8 cellular contexts compared by ENCODE assay signal in the genomic region with DNA sequence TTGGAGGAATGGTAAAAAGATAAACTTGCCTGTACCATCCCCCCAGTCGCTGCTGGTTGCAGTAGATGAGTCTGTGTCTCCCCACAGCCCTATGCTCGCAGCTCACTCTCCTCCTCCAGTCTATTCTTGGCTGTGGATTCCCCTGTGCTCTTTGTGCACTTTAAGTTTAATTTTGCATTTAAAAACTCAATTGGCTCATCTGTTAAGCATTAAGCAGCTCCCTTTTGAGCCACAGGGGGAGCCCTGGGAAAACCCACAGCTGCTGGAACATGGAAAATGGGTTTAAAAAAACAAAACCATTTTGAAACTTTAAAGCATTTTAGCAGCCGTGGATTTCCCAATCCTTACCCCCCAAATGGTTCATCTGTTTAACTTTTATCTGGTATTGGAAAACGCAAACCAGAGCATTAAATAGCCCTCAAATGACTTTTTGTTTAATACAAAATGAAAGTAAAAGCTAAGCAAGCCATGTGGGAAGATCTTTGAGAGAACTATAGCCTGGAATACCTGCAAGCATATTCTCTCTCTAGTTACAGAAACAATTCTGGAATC.
DNase-seq lines count a peak whose midpoint lies in the region; ATAC-seq and TF ChIP-seq lines count a peak whose summit lies in the region.

No MANE protein-coding gene starts in this region.

- peak in 1 of 2 donors; percentile 36 for TF ChIP-seq EP300 in tibial nerve (IDR thresholded peaks at IDR 0.05)

- peaks cover 20% of the 10 kb centered on the region for H3K4me1 Mint-ChIP-seq in MCF 10A (ENCODE audit: insufficient read depth, unreplicated experiment)
- no peaks in the 10 kb centered on the region for H3K4me1 Mint-ChIP-seq in natural killer cell

- peaks cover 0 to 10% (median 0%) of the 10 kb centered on the region in 4 donors for H3K4me1 ChIP-seq in tibial nerve

- no TSS peak for BruUV-seq in MCF 10A (replicated peaks; lab: Mats Ljungman, UMichigan)

- peaks cover 4% of the 10 kb centered on the region for H3K27me3 Mint-ChIP-seq in MCF 10A (ENCODE audit: insufficient read depth, unreplicated experiment)
- no peaks in the 10 kb centered on the region for H3K27me3 Mint-ChIP-seq in natural killer cell (ENCODE audit: low read depth in 2 of 2)

- CTCF ChIA-PET in MCF 10A (lab: Yijun Ruan, JAX), result interaction anchor here (0.6 to 1.2 kb wide), 7 partner anchors 10 to 1403 kb away, joined by 3 to 4 read pairs (median 3); no protein-coding TSS in a partner anchor

- intact Hi-C loops in MCF 10A (cut with micrococcal nuclease) (no loop called here), natural killer cell (cut with micrococcal nuclease) (no loop called here)

- WGBS in tibial nerve, 2 donors, result 16 to 18% methylated on average over 4 of the region's 4 CpGs

- no peaks in the 10 kb centered on the region for H3K9me3 ChIP-seq in tibial nerve

- no peaks in the 10 kb centered on the region for H3K27me3 ChIP-seq in layer of hippocampus (ENCODE audit: control insufficient read depth, insufficient read depth, low read length)
- no peaks in the 10 kb centered on the region for H3K27me3 ChIP-seq in tibial nerve

- no peaks in the 10 kb centered on the region for H3K36me3 ChIP-seq in tibial nerve

- H3K4me3 Mint-ChIP-seq in MCF 10A (ENCODE audit: unreplicated experiment) (peak overlapping the region; percentile 47), natural killer cell (no peak overlapping the region)

- POLR2A ChIA-PET in MCF 10A (lab: Yijun Ruan, JAX), result interaction anchor here (0.7 kb wide), 2 partner anchors 37 to 101 kb away, joined by 3 to 5 read pairs; no protein-coding TSS in a partner anchor

- peak overlapping the region; percentile 46 for H3K27ac ChIP-seq in layer of hippocampus (ENCODE audit: low read depth, low read length)
- peak overlapping the region in 3 of 4 donors; percentile 17 to 81 (median 67) for H3K27ac ChIP-seq in tibial nerve

- peak; percentile 56 for ATAC-seq in GM21360 (IDR thresholded peaks at IDR 0.05; ENCODE audit: unreplicated experiment)
- ATAC-seq in natural killer cell, result no peak

- TF ChIP-seq CTCF in LNCaP clone FGC (IDR thresholded peaks at IDR 0.05; ENCODE audit: control insufficient read depth, extremely low read depth, insufficient read depth) (peak; percentile 64), MCF 10A (IDR thresholded peaks at IDR 0.05; ENCODE audit: unreplicated experiment) (peak; percentile 21), tibial nerve (IDR thresholded peaks at IDR 0.05) (peak; percentile 40 to 69 (median 56)), natural killer cell (IDR thresholded peaks at IDR 0.05) (no peak)

- H3K9me3 Mint-ChIP-seq in MCF 10A (ENCODE audit: unreplicated experiment), result no peaks in the 10 kb centered on the region
- H3K9me3 Mint-ChIP-seq in natural killer cell, result peaks cover 3 to 5% of the 10 kb centered on the region in 2 donors

- no peak for TF ChIP-seq POLR2A in tibial nerve (IDR thresholded peaks at IDR 0.05)

- H3K27ac Mint-ChIP-seq in MCF 10A (ENCODE audit: low read depth, unreplicated experiment) (peak overlapping the region; percentile 37), natural killer cell (no peak overlapping the region)

- H3K4me3 ChIP-seq in LNCaP clone FGC (ENCODE audit: low read depth, low read length) (peak overlapping the region; percentile 25), tibial nerve (peak overlapping the region; percentile 7 to 42 (median 31))

- DNase-seq in COR-L47 (lab: John Stamatoyannopoulos, UW), result peak; percentile 13
- peak; percentile 19 for DNase-seq in LNCaP clone FGC (ENCODE audit: low read depth)
- DNase-seq in MCF 10A (ENCODE audit: unreplicated experiment), result peak; percentile 54
- DNase-seq in tibial nerve (ENCODE audit: low spot score in 2 of 2), result peak; percentile 30 to 48
- no peak for DNase-seq in natural killer cell
- no peak for DNase-seq in mesenteric fat pad (ENCODE audit: low spot score)

- H3K36me3 Mint-ChIP-seq in MCF 10A (ENCODE audit: insufficient read depth, unreplicated experiment), result no peaks in the 10 kb centered on the region
- no peaks in the 10 kb centered on the region for H3K36me3 Mint-ChIP-seq in natural killer cell

Comparison
In these comparisons a context has a peak if more than half of its experiments do, and no peak if none do; other contexts are left out.
1. DNase-seq: peak in COR-L47 (single experiment), LNCaP clone FGC (single experiment), MCF 10A (single experiment) and tibial nerve (2 of 2); none in natural killer cell (single experiment) and mesenteric fat pad (single experiment).